Comparison of ENCODE assay signal across 14 cellular contexts in the genomic region with DNA sequence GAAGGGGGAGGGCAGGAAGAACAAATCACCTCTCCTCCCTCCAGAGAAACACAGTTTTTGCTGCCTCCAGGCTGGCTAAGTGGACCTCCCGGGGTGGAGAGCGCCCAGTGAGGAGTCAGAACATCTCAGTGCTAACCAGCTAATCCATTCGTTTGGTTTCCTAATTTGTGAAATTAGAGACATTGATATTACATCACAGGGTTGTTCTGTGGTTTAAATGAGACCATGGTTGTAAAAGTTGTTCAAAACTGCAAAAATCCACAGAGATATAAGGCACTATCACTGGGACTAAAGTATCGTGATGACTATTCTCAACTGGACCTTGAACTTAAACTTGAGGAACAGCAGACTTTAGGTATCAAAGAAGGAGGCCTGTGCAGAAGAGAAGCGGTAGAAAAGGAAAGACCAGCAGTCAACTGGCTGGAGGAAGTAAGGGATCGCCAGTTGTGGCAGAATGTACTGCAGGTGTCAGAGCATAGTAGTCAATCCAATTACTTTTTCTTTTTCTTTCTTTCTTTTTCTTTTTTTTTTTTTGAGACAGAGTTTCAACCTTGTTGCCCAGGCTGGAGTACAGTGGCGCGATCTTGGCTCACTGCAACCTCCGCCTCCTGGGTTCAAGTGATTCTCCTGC. TPM values are rescaled to one million over a fixed set of nuclear protein-coding genes. Genes with fewer than 3 reads are reported as not detected.
A peak's percentile ranks its signal among the peaks of the same experiment; 100 is the strongest.
DNase-seq lines count a peak whose midpoint lies in the region; TF ChIP-seq lines count a peak whose summit lies in the region.
"Had no signal": no experiment of that assay in that cellular context is flagged by ENCODE, and none has a peak within 500 bp of the region (broad histone marks: within the 10 kb centered on the region; RNA-seq: fewer than 3 reads in every experiment).

No MANE protein-coding gene starts in this region.

- peak overlapping the region; percentile 59 for H3K4me3 Mint-ChIP-seq in activated naive CD4-positive, alpha-beta T cell treated with anti-CD3 and anti-CD28 coated beads, Interleukin-2, amount 50 U/mL, for 24 hours

- peak overlapping the region; percentile 74 for H3K4me2 ChIP-seq in OCI-LY7 (ENCODE audit: low read length)

- H3K27ac Mint-ChIP-seq in activated naive CD4-positive, alpha-beta T cell treated with anti-CD3 and anti-CD28 coated beads, Interleukin-2, amount 50 U/mL, for 24 hours, result peak overlapping the region; percentile 91

- H3K79me2 ChIP-seq in OCI-LY7 (ENCODE audit: insufficient read depth, low read depth, low read length), result peaks cover 48% of the 10 kb centered on the region; the same call in 1 of the 2 replicates

- H3K4me3 ChIP-seq in OCI-LY7 (ENCODE audit: low read depth, low read length, poor library complexity, severe bottlenecking), result no peak overlapping the region
- no peak overlapping the region for H3K4me3 ChIP-seq in esophagus squamous epithelium
- H3K4me3 ChIP-seq in suprapubic skin, result no peak overlapping the region
- no peak overlapping the region for H3K4me3 ChIP-seq in SJCRH30
- H3K4me3 ChIP-seq: coronary artery, lung, MG63, tibial artery had no signal

- H3K27me3 ChIP-seq in esophagus squamous epithelium, result peaks cover 0 to 5% (median 0%) of the 10 kb centered on the region in 4 donors
- no peaks in the 10 kb centered on the region for H3K27me3 ChIP-seq in suprapubic skin
- no peaks in the 10 kb centered on the region for H3K27me3 ChIP-seq in SJCRH30
- H3K27me3 ChIP-seq: MG63, tibial artery had no signal

- H3K27me3 Mint-ChIP-seq in activated naive CD4-positive, alpha-beta T cell treated with anti-CD3 and anti-CD28 coated beads, Interleukin-2, amount 50 U/mL, for 24 hours, result no peaks in the 10 kb centered on the region

- H3K9me2 ChIP-seq in OCI-LY7 (ENCODE audit: insufficient read depth, low read length), result no peaks in the 10 kb centered on the region

- no peaks in the 10 kb centered on the region for H4K20me1 ChIP-seq in OCI-LY7 (ENCODE audit: insufficient read depth, low read length)

- 88 to 89% methylated on average over 8 to 9 of the region's 9 CpGs for WGBS in esophagus squamous epithelium, 2 donors
- 88% methylated on average over 9 of the region's 9 CpGs for WGBS in suprapubic skin

- no peak for TF ChIP-seq POLR2A in esophagus squamous epithelium (IDR thresholded peaks at IDR 0.05)
- TF ChIP-seq POLR2A in suprapubic skin (IDR thresholded peaks at IDR 0.05), result no peak

- DNase-seq in activated naive CD4-positive, alpha-beta T cell (lab: John Stamatoyannopoulos, UW), result no peak
- DNase-seq in OCI-LY7 (ENCODE audit: low spot score) (peak; percentile 51), esophagus squamous epithelium (lab: John Stamatoyannopoulos, UW) (no peak), suprapubic skin (ENCODE audit: low spot score in 2 of 2) (no peak), RWPE1 (ENCODE audit: low spot score) (no peak), SJCRH30 (no peak), HK-2 (ENCODE audit: unreplicated experiment) (no peak)
- DNase-seq: MG63, nucleus accumbens, T-helper 2 cell, tibial artery had no signal

- no TSS peak for BruUV-seq in OCI-LY7 (replicated peaks; lab: Mats Ljungman, UMichigan)

- peaks cover 34% of the 10 kb centered on the region for H3K36me3 ChIP-seq in OCI-LY7 (ENCODE audit: insufficient read depth, low read length)
- H3K36me3 ChIP-seq in esophagus squamous epithelium, result no peaks in the 10 kb centered on the region
- no peaks in the 10 kb centered on the region for H3K36me3 ChIP-seq in suprapubic skin
- H3K36me3 ChIP-seq in SJCRH30, result no peaks in the 10 kb centered on the region
- H3K36me3 ChIP-seq: MG63, tibial artery had no signal

- H3K4me1 ChIP-seq in OCI-LY7 (ENCODE audit: insufficient read depth, low read length, poor library complexity, severe bottlenecking) (peaks cover 69% of the 10 kb centered on the region), esophagus squamous epithelium (no peaks in the 10 kb centered on the region), suprapubic skin (peaks cover 7% of the 10 kb centered on the region), SJCRH30 (peaks cover 17% of the 10 kb centered on the region)

- intact Hi-C loops in OCI-LY7 (cut with micrococcal nuclease; ENCODE audit: unreplicated experiment) (no loop called here), esophagus squamous epithelium (cut with DNase I) (no loop called here)

- no peak for TF ChIP-seq EP300 in suprapubic skin (IDR thresholded peaks at IDR 0.05)

- H3K9me3 ChIP-seq in OCI-LY7 (ENCODE audit: low read length) (peaks cover 8% of the 10 kb centered on the region; the same call in 1 of the 2 replicates), esophagus squamous epithelium (no peaks in the 10 kb centered on the region), suprapubic skin (no peaks in the 10 kb centered on the region), SJCRH30 (replicated peaks) (no peaks in the 10 kb centered on the region)

- H3K27ac ChIP-seq in OCI-LY7 (ENCODE audit: low read depth, low read length, poor library complexity, severe bottlenecking), result peak overlapping the region; percentile 64
- peak overlapping the region in 3 of 4 donors; percentile 5 to 36 (median 36) for H3K27ac ChIP-seq in esophagus squamous epithelium
- H3K27ac ChIP-seq in suprapubic skin, result peak overlapping the region; percentile 57
- H3K27ac ChIP-seq in RWPE1, result no peak overlapping the region
- no peak overlapping the region for H3K27ac ChIP-seq in SJCRH30

- TF ChIP-seq CTCF in OCI-LY7 (conservative IDR thresholded peaks at IDR 0.05; ENCODE audit: low read length), result no peak
- TF ChIP-seq CTCF in esophagus squamous epithelium (IDR thresholded peaks at IDR 0.05), result no peak
- TF ChIP-seq CTCF in suprapubic skin (IDR thresholded peaks at IDR 0.05), result no peak
- TF ChIP-seq CTCF in RWPE1 (conservative IDR thresholded peaks at IDR 0.05; ENCODE audit: low read depth), result no peak

- POLR2A ChIA-PET in OCI-LY7 (lab: Charles Lee), result interaction anchor here (0.7 to 5.7 kb wide), 5 partner anchors 8 to 19 kb away, joined by 3 to 54 read pairs (median 8); no protein-coding TSS in a partner anchor
- POLR2A ChIA-PET in RWPE1 (lab: Yijun Ruan, JAX; ENCODE audit: low non-redundant PET), result no interaction called here

- H3K9me3 Mint-ChIP-seq in activated naive CD4-positive, alpha-beta T cell treated with anti-CD3 and anti-CD28 coated beads, Interleukin-2, amount 50 U/mL, for 24 hours, result no peaks in the 10 kb centered on the region

- peak overlapping the region; percentile 11; the same call in 1 of the 2 replicates for H2AFZ ChIP-seq in OCI-LY7 (ENCODE audit: low read length)

- H3K36me3 Mint-ChIP-seq in activated naive CD4-positive, alpha-beta T cell treated with anti-CD3 and anti-CD28 coated beads, Interleukin-2, amount 50 U/mL, for 24 hours, result peaks cover 25% of the 10 kb centered on the region

- peaks cover 93% of the 10 kb centered on the region for H3K4me1 Mint-ChIP-seq in activated naive CD4-positive, alpha-beta T cell treated with anti-CD3 and anti-CD28 coated beads, Interleukin-2, amount 50 U/mL, for 24 hours

- CTCF ChIA-PET in OCI-LY7 (lab: Charles Lee; ENCODE audit: unreplicated experiment), result no interaction called here
- CTCF ChIA-PET in RWPE1 (lab: Yijun Ruan, JAX), result no interaction called here

RNA-seq across cellular contexts. Expression of a gene that starts 33.9 kb away (rescaled TPM):
- total RNA-seq in OCI-LY7 (2014; rRNA removed; shearing (Covaris generic)), result 18.0 and 18.7 TPM in 2 replicates
- total RNA-seq in OCI-LY7 (2022), result 28.5 and 28.9 TPM in 2 replicates
- total RNA-seq in esophagus squamous epithelium, result 1 to 10 TPM in 3 of 4 donors, under 1 TPM in 1; 0.83 to 4.4 (median 3.3) TPM
- total RNA-seq in suprapubic skin, result 10 to 100 TPM in 3 of 4 donors, 1 to 10 TPM in 1; 3.8 to 12.8 (median 11.4) TPM
- 3.0 and 3.9 TPM in 2 replicates for total RNA-seq in SJCRH30 (2014; rRNA removed; shearing (Covaris generic))

Comparison
In these comparisons a context has a peak if more than half of its experiments do, and no peak if none do; other contexts are left out.
1. H3K27ac ChIP-seq: peak in OCI-LY7 (single experiment), esophagus squamous epithelium (3 of 4) and suprapubic skin (single experiment); none in RWPE1 (single experiment) and SJCRH30 (single experiment).